In the genomic region with DNA sequence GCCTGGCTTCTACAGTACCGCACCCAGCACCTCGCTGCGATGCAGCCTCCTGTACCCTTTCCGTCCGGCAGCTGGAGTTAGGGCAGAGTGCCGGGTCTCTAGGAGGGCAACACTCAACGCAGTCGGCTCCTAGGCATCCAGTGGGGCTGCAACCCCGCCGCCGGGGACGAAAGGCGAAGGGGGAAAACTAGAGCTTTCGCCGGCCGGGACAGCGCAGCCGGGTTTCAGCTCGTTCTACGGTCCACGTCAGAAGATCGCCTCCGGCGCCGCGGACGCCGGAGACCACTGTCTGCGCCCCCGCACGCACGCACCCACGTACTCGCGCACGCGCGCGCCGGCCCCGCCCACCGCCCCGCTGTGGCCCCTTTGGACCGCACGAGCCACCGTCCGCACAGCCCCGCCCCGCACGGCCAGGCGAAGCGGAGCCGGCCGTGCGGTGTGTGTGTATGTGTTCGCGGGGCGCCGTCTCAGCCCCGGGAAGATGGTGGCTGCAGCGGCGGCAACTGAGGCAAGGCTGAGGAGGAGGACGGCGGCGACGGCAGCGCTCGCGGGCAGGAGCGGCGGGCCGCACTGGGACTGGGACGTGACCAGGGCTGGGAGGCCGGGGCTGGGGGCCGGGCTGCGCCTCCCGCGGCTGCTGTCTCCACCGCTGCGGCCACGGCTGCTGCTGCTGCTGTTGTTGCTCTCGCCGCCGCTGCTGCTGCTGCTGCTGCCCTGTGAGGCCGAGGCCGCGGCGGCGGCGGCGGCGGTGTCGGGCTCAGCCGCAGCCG, we compare ENCODE assay signal across 8 cellular contexts. TPM values are rescaled to one million over a fixed set of nuclear protein-coding genes. Genes with fewer than 3 reads are reported as not detected.
DNase-seq lines count a peak whose midpoint lies in the region; ATAC-seq, FAIRE-seq and TF ChIP-seq lines count a peak whose summit lies in the region.

A gene (plus strand): TSS at position 392 of the 770 bp plus-strand sequence. CDS start 90 bp downstream, at position 482.

- ATAC-seq in GM18870 (IDR thresholded peaks at IDR 0.05; ENCODE audit: unreplicated experiment) (peak; percentile 47), HG03108 (IDR thresholded peaks at IDR 0.05; ENCODE audit: unreplicated experiment) (peak; percentile 81)

- H3K4me1 ChIP-seq in keratinocyte (ENCODE audit: control insufficient read depth, extremely low read depth, insufficient read depth, low read length) = peaks cover 11% of the 10 kb centered on the region

- peak within 1 kb of the TSS; percentile 72 to 88 (median 72) for H3K4me3 ChIP-seq in keratinocyte (ENCODE audit: control insufficient read depth in 2 of 3, extremely low read depth in 1 of 3, insufficient read depth in 2 of 3, low read depth in 1 of 3, low read length in 3 of 3)

- DNase-seq in AG08395 (ENCODE audit: low spot score) (peak; percentile 99), NCI-H226 (peak; percentile 73), cerebellar cortex (ENCODE audit: low spot score) (peak; percentile 79), keratinocyte (ENCODE audit: low read depth, low spot score) (peak; percentile 54)
- DNase-seq in activated CD4-positive, CD25-positive, alpha-beta regulatory T cell treated with anti-CD3 and anti-CD28 coated beads, Interleukin-2, amount 50 U/mL, for 72 hours = peak; percentile 98
- peak; percentile 91 for DNase-seq in stimulated activated CD4-positive, alpha-beta T cell treated with anti-CD3 and anti-CD28 coated beads, Interleukin-12 subunit alpha, Interleukin-12 subunit beta, amount 100 ng/mL, for 4 hours

- dilution Hi-C loops in keratinocyte (cut with MboI; ENCODE audit: extremely low pct_ligation_motif_present, low sequenced_read_pairs) = no loop called here

- peaks cover 4% of the 10 kb centered on the region for H3K9me1 ChIP-seq in keratinocyte (ENCODE audit: control insufficient read depth, extremely low read depth, insufficient read depth, low read length)

- H2AFZ ChIP-seq in keratinocyte (ENCODE audit: control insufficient read depth, low read length) = peak within 1 kb of the TSS; percentile 93

- no peaks in the 10 kb centered on the region for H3K9me3 ChIP-seq in keratinocyte (ENCODE audit: control insufficient read depth, low read depth, low read length)

- no peaks in the 10 kb centered on the region for H4K20me1 ChIP-seq in keratinocyte (ENCODE audit: control insufficient read depth, extremely low read depth, insufficient read depth, low read length)

- TF ChIP-seq CTCF in keratinocyte (optimal IDR thresholded peaks at IDR 0.05 in 1 of 3, IDR thresholded peaks at IDR 0.05 in 1 of 3, conservative IDR thresholded peaks at IDR 0.05 in 1 of 3; ENCODE audit: extremely low read depth in 1 of 3, insufficient read depth in 2 of 3, low read length in 3 of 3) = no peak

- H3K79me2 ChIP-seq in keratinocyte (ENCODE audit: control insufficient read depth, insufficient read depth, low read length) = peaks cover 39% of the 10 kb centered on the region

- no peak for FAIRE-seq in keratinocyte (lab: Jason Lieb, UNC)

- H3K27ac ChIP-seq in keratinocyte (ENCODE audit: control insufficient read depth, insufficient read depth, low read length) = peak within 1 kb of the TSS; percentile 42

- peak within 1 kb of the TSS; percentile 88 for H3K4me2 ChIP-seq in keratinocyte (ENCODE audit: control insufficient read depth, extremely low read depth, insufficient read depth, low read depth, low read length)

- H3K27me3 ChIP-seq in keratinocyte (ENCODE audit: control insufficient read depth, extremely low read depth, insufficient read depth, low read length) = no peaks in the 10 kb centered on the region

- H3K9ac ChIP-seq in keratinocyte (ENCODE audit: control insufficient read depth, extremely low read depth, insufficient read depth, low read length) = peak within 1 kb of the TSS; percentile 84

- peaks cover 0 to 5% of the 10 kb centered on the region in 2 experiments for H3K36me3 ChIP-seq in keratinocyte (ENCODE audit: control insufficient read depth in 2 of 2, extremely low read depth in 1 of 2, insufficient read depth in 2 of 2, low read length in 2 of 2)

RNA-seq across cellular contexts. Expression of the gene that starts here (rescaled TPM):
- 46.9 to 61.1 TPM (median 49.9 TPM) in 3 replicates for polyA plus RNA-seq in keratinocyte
- 10.8 TPM for polyA plus RNA-seq in keratinocyte (2011; ENCODE audit: low read depth)
- 13.6 and 20.8 TPM in 2 replicates for polyA plus RNA-seq in keratinocyte (2011; cell fraction: cytosol; rRNA removed)
- polyA plus RNA-seq in keratinocyte (2011; cell fraction: nucleus; rRNA removed) = 83.1 and 92.8 TPM in 2 replicates
- 19.9 and 32.1 TPM in 2 replicates for polyA plus RNA-seq in keratinocyte (2012; ENCODE audit: low replicate concordance)
- 64.3 to 134 TPM (median 123 TPM) in 3 replicates for polyA minus RNA-seq in keratinocyte
- 34.5 TPM for polyA minus RNA-seq in keratinocyte (2011; cell fraction: cytosol; rRNA and poly(A)+ RNA removed)
- 131 and 243 TPM in 2 replicates for polyA minus RNA-seq in keratinocyte (2011; cell fraction: nucleus; rRNA and poly(A)+ RNA removed)

Comparison
In these comparisons a context has a peak if more than half of its experiments do, and no peak if none do; other contexts are left out.
1. Peak in every context shown above with its lines: DNase-seq, ATAC-seq, H3K4me3 ChIP-seq and H3K27ac ChIP-seq.